ENCODE assay signal across 19 cellular contexts in genomic region chr1:221032616-221033342, GRCh38.
DNase-seq lines count a peak whose midpoint lies in the region; ATAC-seq and TF ChIP-seq lines count a peak whose summit lies in the region.
"Had no signal": no experiment of that assay in that cellular context is flagged by ENCODE, and none has a peak within 500 bp of the region (broad histone marks: within the 10 kb centered on the region; RNA-seq: fewer than 3 reads in every experiment).

No MANE protein-coding gene starts in this region.

- no peaks in the 10 kb centered on the region for H3K9me3 ChIP-seq in endodermal cell (ENCODE audit: control insufficient read depth, low read length)
- H3K9me3 ChIP-seq: BE2C, esophagus squamous epithelium, testis had no signal

- TF ChIP-seq CTCF in endodermal cell (conservative IDR thresholded peaks at IDR 0.05) (peak; percentile 19), nephron (IDR thresholded peaks at IDR 0.05; ENCODE audit: unreplicated experiment in 3 of 3) (no peak)

- ATAC-seq in GM19452 (IDR thresholded peaks at IDR 0.05; ENCODE audit: unreplicated experiment) (no peak), HG03097 (IDR thresholded peaks at IDR 0.05; ENCODE audit: low FRiP score, unreplicated experiment) (no peak), GM18870 (IDR thresholded peaks at IDR 0.05; ENCODE audit: unreplicated experiment) (no peak)
- ATAC-seq: naive thymus-derived CD4-positive, alpha-beta T cell had no signal

- DNase-seq in EH (ENCODE audit: low read depth) (peak; percentile 53), KBM-7 (peak; percentile 78), endodermal cell (no peak)
- no peak for DNase-seq in activated naive CD4-positive, alpha-beta T cell treated with Interleukin-2 at 50 U/mL for 16 hours
- DNase-seq: activated CD8-positive, alpha-beta memory T cell treated with anti-CD3 and anti-CD28 coated beads, Interleukin-2, amount 50 U/mL, for 4 hours; activated gamma-delta T cell treated with Interleukin-2 at 50 U/mL for 16 hours; BE2C; cortex of kidney; DMS153; esophagus squamous epithelium; left cardiac atrium; naive thymus-derived CD4-positive, alpha-beta T cell; NCI-H2081 treated with DMSO at 0.1 percent for 48 hours; T-helper 2 cell; testis had no signal

- H3K4me3 Mint-ChIP-seq in endodermal cell (no peak overlapping the region), nephron (no peak overlapping the region)
- H3K4me3 Mint-ChIP-seq: naive thymus-derived CD4-positive, alpha-beta T cell had no signal

- H3K9ac ChIP-seq in endodermal cell (ENCODE audit: extremely low read depth, low read length, poor library complexity, severe bottlenecking): no peak overlapping the region

- H3K4me1 ChIP-seq in endodermal cell (ENCODE audit: control insufficient read depth, insufficient read depth, low read length): no peaks in the 10 kb centered on the region
- H3K4me1 ChIP-seq: testis had no signal

- H3K27me3 Mint-ChIP-seq in endodermal cell (ENCODE audit: insufficient read depth) (peaks cover 2% of the 10 kb centered on the region), nephron (ENCODE audit: low read depth) (peaks cover 6% of the 10 kb centered on the region)

- no peaks in the 10 kb centered on the region for H3K36me3 ChIP-seq in endodermal cell (ENCODE audit: control insufficient read depth, insufficient read depth, low read length)
- H3K36me3 ChIP-seq: BE2C, esophagus squamous epithelium had no signal

- H3K9me3 Mint-ChIP-seq in endodermal cell (no peaks in the 10 kb centered on the region), nephron (peaks cover 3% of the 10 kb centered on the region)

- WGBS in endodermal cell (ENCODE audit: insufficient coverage in 1 of 2, insufficient read length in 1 of 2), 2 experiments: 90 to 92% methylated on average over 2 to 3 of the region's 3 CpGs

- H3K27ac Mint-ChIP-seq in endodermal cell (no peak overlapping the region), nephron (peak overlapping the region; percentile 21 to 39 (median 26))
- H3K27ac Mint-ChIP-seq: naive thymus-derived CD4-positive, alpha-beta T cell had no signal

- no peaks in the 10 kb centered on the region for H3K27me3 ChIP-seq in endodermal cell (ENCODE audit: control insufficient read depth, insufficient read depth, low read length, poor library complexity, severe bottlenecking)
- H3K27me3 ChIP-seq: BE2C, esophagus squamous epithelium, testis had no signal

- in situ Hi-C loops in KBM-7 (cut with MboI; ENCODE audit: low pct_unique_long_range_greater_than_20kb, low sequenced_read_pairs): no loop called here

- H3K4me1 Mint-ChIP-seq in endodermal cell (no peaks in the 10 kb centered on the region), nephron (peaks cover 33% of the 10 kb centered on the region)

- no peaks in the 10 kb centered on the region for H3K36me3 Mint-ChIP-seq in endodermal cell (ENCODE audit: low read depth)
- no peaks in the 10 kb centered on the region for H3K36me3 Mint-ChIP-seq in nephron (ENCODE audit: low read depth)

- no peak overlapping the region for H3K4me3 ChIP-seq in endodermal cell (ENCODE audit: low read length)
- H3K4me3 ChIP-seq: esophagus squamous epithelium, testis had no signal

- no peak overlapping the region for H3K27ac ChIP-seq in endodermal cell (ENCODE audit: low read depth, low read length)
- H3K27ac ChIP-seq: testis had no signal

Comparison
In these comparisons a context has a peak if more than half of its experiments do, and no peak if none do; other contexts are left out.
1. DNase-seq: peak in EH (single experiment) and KBM-7 (single experiment); none in endodermal cell (single experiment) and activated naive CD4-positive, alpha-beta T cell treated with Interleukin-2 at 50 U/mL for 16 hours (single experiment).